ENCODE assay signal across 21 cellular contexts in the genomic region with DNA sequence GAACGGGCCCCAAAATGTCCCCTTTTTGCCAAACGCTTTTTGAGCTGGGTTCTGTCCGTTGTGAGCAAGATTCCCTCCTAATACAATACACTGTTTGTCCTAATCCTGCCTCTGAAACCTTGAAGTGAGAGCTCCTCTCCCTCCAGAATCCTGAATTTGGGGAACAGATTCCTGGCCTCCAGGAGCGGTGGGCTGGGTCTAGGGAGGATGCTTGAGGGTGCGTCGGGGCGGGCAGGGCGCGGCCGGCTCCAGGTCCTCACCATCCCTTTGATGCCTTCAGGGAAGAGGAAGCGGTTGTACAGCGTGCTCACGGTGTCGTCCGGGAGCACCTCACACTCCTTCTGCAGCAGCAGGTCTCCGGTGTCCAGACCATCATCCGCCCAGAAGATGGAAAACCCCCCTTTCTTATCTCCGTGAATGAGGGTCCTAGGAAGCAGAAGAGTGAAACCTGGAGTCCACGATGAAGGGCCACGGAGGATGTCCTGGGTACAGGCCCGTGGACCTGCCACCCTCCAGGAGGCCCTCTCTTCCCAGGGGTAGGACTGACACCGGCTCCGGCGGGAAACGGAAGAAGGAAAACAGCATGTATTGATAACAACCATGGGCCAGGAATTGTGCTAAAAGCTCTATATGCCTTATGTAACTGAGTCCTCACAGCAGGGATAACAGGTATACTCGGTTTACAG. TPM values are rescaled to one million over a fixed set of nuclear protein-coding genes. Genes with fewer than 3 reads are reported as not detected.
DNase-seq lines count a peak whose midpoint lies in the region; ATAC-seq and TF ChIP-seq lines count a peak whose summit lies in the region.
"Had no signal": no experiment of that assay in that cellular context is flagged by ENCODE, and none has a peak within 500 bp of the region (broad histone marks: within the 10 kb centered on the region; RNA-seq: fewer than 3 reads in every experiment).

No MANE protein-coding gene starts in this region.

- DNase-seq in AG20443 (ENCODE audit: low spot score), result peak; percentile 4
- peak; percentile 10 for DNase-seq in GM10248 (ENCODE audit: extremely low spot score)
- DNase-seq in left lobe of liver (ENCODE audit: low spot score), result peak; percentile 38
- DNase-seq in posterior vena cava (ENCODE audit: low spot score), result peak; percentile 45
- no peak for DNase-seq in GM10266 (ENCODE audit: extremely low spot score)
- no peak for DNase-seq in A172 (ENCODE audit: low spot score)
- DNase-seq: ACHN; CD4-positive, CD25-positive, alpha-beta regulatory T cell; HCEC 1CT; IMR-90; NCI-H1048; NCI-H1417 treated with DMSO at 0.1 percent for 48 hours; NCI-H1694 treated with DMSO at 0.1 percent for 48 hours; NCI-H2081; NCI-H2227 treated with DMSO at 0.1 percent for 48 hours; NCI-H526 treated with DMSO at 0.1 percent for 48 hours; PC-9 had no signal

- POLR2A ChIA-PET in GM10248 (lab: Yijun Ruan, JAX), result interaction anchor here (0.6 kb wide), 1 partner anchor 561 kb away, joined by 3 read pairs; no protein-coding TSS in a partner anchor

- TF ChIP-seq CTCF in GM10248 (IDR thresholded peaks at IDR 0.05; ENCODE audit: control extremely low read depth, extremely low read depth, low read depth, missing control alignments) (no peak), GM10266 (IDR thresholded peaks at IDR 0.05; ENCODE audit: control insufficient read depth, insufficient read depth, low read depth, missing control alignments) (no peak)

- intact Hi-C loops in posterior vena cava (cut with DNase I), result no loop called here

- CTCF ChIA-PET in GM10248 (lab: Yijun Ruan, JAX), result interaction anchor here (1.0 kb wide), 1 partner anchor 18 kb away, joined by 3 read pairs; no protein-coding TSS in a partner anchor

- ATAC-seq in left lobe of liver (no peak), HG03469 (IDR thresholded peaks at IDR 0.05; ENCODE audit: unreplicated experiment) (no peak), SK-N-SH treated with all-trans-retinoic acid at 6 μM for 48 hours (no peak)
- ATAC-seq: Right ventricle myocardium inferior had no signal

TF ChIP-seq in SK-N-SH treated with all-trans-retinoic acid at 6 μM for 48 hours, 23 proteins besides CTCF, POLR2A, EP300 and RAD21:
- TF ChIP-seq PPARA (CRISPR knock-in tag; IDR thresholded peaks at IDR 0.05; ENCODE audit: borderline replicate concordance) (no peak), TOX (CRISPR knock-in tag; IDR thresholded peaks at IDR 0.05; ENCODE audit: borderline replicate concordance) (no peak), ZNF565 (CRISPR knock-in tag; conservative IDR thresholded peaks at IDR 0.05; ENCODE audit: low read depth) (no peak), ZNF70 (CRISPR knock-in tag; IDR thresholded peaks at IDR 0.05) (no peak), BACH2 (CRISPR knock-in tag; IDR thresholded peaks at IDR 0.05; ENCODE audit: borderline replicate concordance) (no peak), CSDC2 (CRISPR knock-in tag; IDR thresholded peaks at IDR 0.05) (no peak), ARNTL (CRISPR knock-in tag; IDR thresholded peaks at IDR 0.05; ENCODE audit: borderline replicate concordance, low read depth) (no peak), TCF4 (CRISPR knock-in tag; IDR thresholded peaks at IDR 0.05; ENCODE audit: borderline replicate concordance) (no peak), ZNF8 (CRISPR knock-in tag; IDR thresholded peaks at IDR 0.05) (no peak), CREB5 (CRISPR knock-in tag; IDR thresholded peaks at IDR 0.05; ENCODE audit: low read depth) (no peak), TSHZ2 (CRISPR knock-in tag; IDR thresholded peaks at IDR 0.05) (no peak), ZFP30 (CRISPR knock-in tag; IDR thresholded peaks at IDR 0.05) (no peak), ZC3H10 (CRISPR knock-in tag; IDR thresholded peaks at IDR 0.05) (no peak), RARB (CRISPR knock-in tag; IDR thresholded peaks at IDR 0.05) (no peak)
- TF ChIP-seq, protein P1, sequence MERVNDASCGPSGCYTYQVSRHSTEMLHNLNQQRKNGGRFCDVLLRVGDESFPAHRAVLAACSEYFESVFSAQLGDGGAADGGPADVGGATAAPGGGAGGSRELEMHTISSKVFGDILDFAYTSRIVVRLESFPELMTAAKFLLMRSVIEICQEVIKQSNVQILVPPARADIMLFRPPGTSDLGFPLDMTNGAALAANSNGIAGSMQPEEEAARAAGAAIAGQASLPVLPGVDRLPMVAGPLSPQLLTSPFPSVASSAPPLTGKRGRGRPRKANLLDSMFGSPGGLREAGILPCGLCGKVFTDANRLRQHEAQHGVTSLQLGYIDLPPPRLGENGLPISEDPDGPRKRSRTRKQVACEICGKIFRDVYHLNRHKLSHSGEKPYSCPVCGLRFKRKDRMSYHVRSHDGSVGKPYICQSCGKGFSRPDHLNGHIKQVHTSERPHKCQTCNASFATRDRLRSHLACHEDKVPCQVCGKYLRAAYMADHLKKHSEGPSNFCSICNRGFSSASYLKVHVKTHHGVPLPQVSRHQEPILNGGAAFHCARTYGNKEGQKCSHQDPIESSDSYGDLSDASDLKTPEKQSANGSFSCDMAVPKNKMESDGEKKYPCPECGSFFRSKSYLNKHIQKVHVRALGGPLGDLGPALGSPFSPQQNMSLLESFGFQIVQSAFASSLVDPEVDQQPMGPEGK (CRISPR knock-in tag; IDR thresholded peaks at IDR 0.05; ENCODE audit: borderline replicate concordance), result no peak

RNA-seq across cellular contexts. Expression of gene ALDH1L1, which starts 23.2 kb away (rescaled TPM):
- total RNA-seq in left lobe of liver, result 492 TPM
- total RNA-seq in posterior vena cava, result 10 to 100 TPM in 1 of 2 donors, 1 to 10 TPM in 1; 5.6 to 12.4 TPM
- 0.50 TPM in 1 of 2 replicates, not detected in the other for total RNA-seq in A172 (2014; rRNA removed; shearing (Covaris generic))
- total RNA-seq: CD4-positive, CD25-positive, alpha-beta regulatory T cell; IMR-90; RPMI7951 had no signal

Comparison
In these comparisons a context has a peak if more than half of its experiments do, and no peak if none do; other contexts are left out.
1. DNase-seq: peak in AG20443 (single experiment), GM10248 (single experiment), left lobe of liver (single experiment) and posterior vena cava (single experiment); none in GM10266 (single experiment) and A172 (single experiment).
2. RNA of gene ALDH1L1, which starts 23.2 kb away (total RNA-seq): 492 TPM in left lobe of liver (single experiment); 5.6 to 12.4 TPM in posterior vena cava and 0.50 TPM in A172; every median in the first group is over 10 times any median in the second.